Comparison of ENCODE assay signal across 1 cellular context in the genomic region with DNA sequence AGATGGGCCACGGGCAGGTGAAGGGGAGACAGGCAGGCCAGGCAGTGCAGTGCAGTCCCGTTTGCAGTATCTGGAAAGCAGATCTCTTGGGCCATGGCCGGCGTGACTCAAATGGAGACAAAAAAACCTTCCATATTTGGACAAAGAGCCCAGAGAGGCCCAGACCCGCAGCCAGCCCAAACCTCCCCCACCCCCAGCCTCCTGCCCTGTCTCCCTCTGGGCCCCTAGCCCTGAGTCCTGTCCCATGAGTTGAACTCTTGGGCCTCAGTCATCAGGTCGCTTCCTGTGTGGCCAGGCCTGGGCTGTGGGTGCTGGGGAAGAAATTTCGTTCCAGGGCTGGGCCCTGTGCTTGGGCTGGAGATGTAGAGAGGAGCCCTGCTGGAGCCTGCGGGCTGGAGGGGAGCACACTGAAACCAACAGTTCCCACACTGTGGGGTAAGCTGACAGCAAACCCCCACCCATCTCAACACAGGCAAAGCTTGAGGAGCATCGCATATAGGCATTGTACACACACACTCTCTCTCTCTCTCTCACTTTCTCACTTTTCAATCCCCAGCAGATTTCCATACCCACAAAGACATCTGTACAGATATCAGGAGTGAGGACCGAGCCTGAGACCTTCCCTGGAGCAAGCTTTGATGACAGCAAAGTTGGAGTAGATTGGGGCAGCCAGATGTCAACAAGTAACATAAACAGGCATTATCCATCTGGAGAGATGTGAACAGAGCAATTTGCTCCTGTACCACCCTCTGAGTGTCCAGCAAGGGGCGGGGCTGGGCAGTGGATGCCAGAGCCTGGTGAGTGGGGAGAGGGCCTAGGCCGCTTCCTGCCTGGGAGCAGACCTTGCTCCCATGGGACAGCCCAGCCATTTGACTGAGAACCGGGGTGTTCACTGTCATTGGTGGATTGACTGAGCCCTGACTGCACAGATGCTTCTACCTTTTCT.
TF ChIP-seq lines count a peak whose summit lies in the region.

No MANE protein-coding gene starts in this region.

TF ChIP-seq in HepG2, 621 proteins besides CTCF, POLR2A, EP300 and RAD21 (continued from another document):
- TF ChIP-seq, protein P1, sequence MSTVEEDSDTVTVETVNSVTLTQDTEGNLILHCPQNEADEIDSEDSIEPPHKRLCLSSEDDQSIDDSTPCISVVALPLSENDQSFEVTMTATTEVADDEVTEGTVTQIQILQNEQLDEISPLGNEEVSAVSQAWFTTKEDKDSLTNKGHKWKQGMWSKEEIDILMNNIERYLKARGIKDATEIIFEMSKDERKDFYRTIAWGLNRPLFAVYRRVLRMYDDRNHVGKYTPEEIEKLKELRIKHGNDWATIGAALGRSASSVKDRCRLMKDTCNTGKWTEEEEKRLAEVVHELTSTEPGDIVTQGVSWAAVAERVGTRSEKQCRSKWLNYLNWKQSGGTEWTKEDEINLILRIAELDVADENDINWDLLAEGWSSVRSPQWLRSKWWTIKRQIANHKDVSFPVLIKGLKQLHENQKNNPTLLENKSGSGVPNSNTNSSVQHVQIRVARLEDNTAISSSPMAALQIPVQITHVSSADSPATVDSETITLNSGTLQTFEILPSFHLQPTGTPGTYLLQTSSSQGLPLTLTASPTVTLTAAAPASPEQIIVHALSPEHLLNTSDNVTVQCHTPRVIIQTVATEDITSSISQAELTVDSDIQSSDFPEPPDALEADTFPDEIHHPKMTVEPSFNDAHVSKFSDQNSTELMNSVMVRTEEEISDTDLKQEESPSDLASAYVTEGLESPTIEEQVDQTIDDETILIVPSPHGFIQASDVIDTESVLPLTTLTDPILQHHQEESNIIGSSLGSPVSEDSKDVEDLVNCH (CRISPR knock-in tag; IDR thresholded peaks at IDR 0.05) = no peak
- TF ChIP-seq BCL6 (CRISPR knock-in tag; IDR thresholded peaks at IDR 0.05) (no peak), PAX8 (CRISPR knock-in tag; IDR thresholded peaks at IDR 0.05; ENCODE audit: borderline replicate concordance) (no peak), TGIF2 (CRISPR knock-in tag; IDR thresholded peaks at IDR 0.05) (no peak), ZFY (CRISPR knock-in tag; IDR thresholded peaks at IDR 0.05) (0 out of 2 replicates have a peak, but pooled peaks have one; percentile 33), KDM5B (CRISPR knock-in tag; IDR thresholded peaks at IDR 0.05; ENCODE audit: borderline replicate concordance) (peak; percentile 24; the same call in 1 of the 2 replicates), PRMT3 (CRISPR knock-in tag; IDR thresholded peaks at IDR 0.05; ENCODE audit: borderline replicate concordance, low read depth) (no peak), ZNF788 (CRISPR knock-in tag; IDR thresholded peaks at IDR 0.05; ENCODE audit: borderline replicate concordance) (no peak), TEAD3 (CRISPR knock-in tag; optimal IDR thresholded peaks at IDR 0.05; ENCODE audit: borderline replicate concordance) (peak; percentile 19), SIX1 (CRISPR knock-in tag; IDR thresholded peaks at IDR 0.05; ENCODE audit: borderline replicate concordance) (no peak), SAP130 (CRISPR knock-in tag; IDR thresholded peaks at IDR 0.05; ENCODE audit: low read depth) (peak; percentile 15; the same call in 1 of the 2 replicates), ERF (CRISPR knock-in tag; IDR thresholded peaks at IDR 0.05) (no peak), CHD4 (IDR thresholded peaks at IDR 0.05; ENCODE audit: borderline replicate concordance, low read length) (no peak), IKZF1 (IDR thresholded peaks at IDR 0.05) (no peak), ZNF605 (CRISPR knock-in tag; IDR thresholded peaks at IDR 0.05) (0 out of 2 replicates have a peak, but pooled peaks have one; percentile 29), KDM3A (CRISPR knock-in tag; IDR thresholded peaks at IDR 0.05; ENCODE audit: low read depth) (no peak), ZNF354B (CRISPR knock-in tag; IDR thresholded peaks at IDR 0.05) (0 out of 2 replicates have a peak, but pooled peaks have one; percentile 49), ZNF781 (CRISPR knock-in tag; IDR thresholded peaks at IDR 0.05; ENCODE audit: borderline replicate concordance, not compliant biosample characterization) (no peak), SMAD3 (CRISPR knock-in tag; IDR thresholded peaks at IDR 0.05) (no peak), GATAD2A (CRISPR knock-in tag; IDR thresholded peaks at IDR 0.05) (0 out of 2 replicates have a peak, but pooled peaks have one; percentile 14), ZBTB1 (CRISPR knock-in tag; IDR thresholded peaks at IDR 0.05; ENCODE audit: borderline replicate concordance) (no peak), ZSCAN12 (CRISPR knock-in tag; IDR thresholded peaks at IDR 0.05) (no peak), KDM4B (CRISPR knock-in tag; IDR thresholded peaks at IDR 0.05) (no peak)
- TF ChIP-seq, protein P2, sequence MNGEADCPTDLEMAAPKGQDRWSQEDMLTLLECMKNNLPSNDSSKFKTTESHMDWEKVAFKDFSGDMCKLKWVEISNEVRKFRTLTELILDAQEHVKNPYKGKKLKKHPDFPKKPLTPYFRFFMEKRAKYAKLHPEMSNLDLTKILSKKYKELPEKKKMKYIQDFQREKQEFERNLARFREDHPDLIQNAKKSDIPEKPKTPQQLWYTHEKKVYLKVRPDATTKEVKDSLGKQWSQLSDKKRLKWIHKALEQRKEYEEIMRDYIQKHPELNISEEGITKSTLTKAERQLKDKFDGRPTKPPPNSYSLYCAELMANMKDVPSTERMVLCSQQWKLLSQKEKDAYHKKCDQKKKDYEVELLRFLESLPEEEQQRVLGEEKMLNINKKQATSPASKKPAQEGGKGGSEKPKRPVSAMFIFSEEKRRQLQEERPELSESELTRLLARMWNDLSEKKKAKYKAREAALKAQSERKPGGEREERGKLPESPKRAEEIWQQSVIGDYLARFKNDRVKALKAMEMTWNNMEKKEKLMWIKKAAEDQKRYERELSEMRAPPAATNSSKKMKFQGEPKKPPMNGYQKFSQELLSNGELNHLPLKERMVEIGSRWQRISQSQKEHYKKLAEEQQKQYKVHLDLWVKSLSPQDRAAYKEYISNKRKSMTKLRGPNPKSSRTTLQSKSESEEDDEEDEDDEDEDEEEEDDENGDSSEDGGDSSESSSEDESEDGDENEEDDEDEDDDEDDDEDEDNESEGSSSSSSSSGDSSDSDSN (CRISPR knock-in tag; IDR thresholded peaks at IDR 0.05) = 0 out of 2 replicates have a peak, but pooled peaks have one; percentile 8
- TF ChIP-seq, protein P3, sequence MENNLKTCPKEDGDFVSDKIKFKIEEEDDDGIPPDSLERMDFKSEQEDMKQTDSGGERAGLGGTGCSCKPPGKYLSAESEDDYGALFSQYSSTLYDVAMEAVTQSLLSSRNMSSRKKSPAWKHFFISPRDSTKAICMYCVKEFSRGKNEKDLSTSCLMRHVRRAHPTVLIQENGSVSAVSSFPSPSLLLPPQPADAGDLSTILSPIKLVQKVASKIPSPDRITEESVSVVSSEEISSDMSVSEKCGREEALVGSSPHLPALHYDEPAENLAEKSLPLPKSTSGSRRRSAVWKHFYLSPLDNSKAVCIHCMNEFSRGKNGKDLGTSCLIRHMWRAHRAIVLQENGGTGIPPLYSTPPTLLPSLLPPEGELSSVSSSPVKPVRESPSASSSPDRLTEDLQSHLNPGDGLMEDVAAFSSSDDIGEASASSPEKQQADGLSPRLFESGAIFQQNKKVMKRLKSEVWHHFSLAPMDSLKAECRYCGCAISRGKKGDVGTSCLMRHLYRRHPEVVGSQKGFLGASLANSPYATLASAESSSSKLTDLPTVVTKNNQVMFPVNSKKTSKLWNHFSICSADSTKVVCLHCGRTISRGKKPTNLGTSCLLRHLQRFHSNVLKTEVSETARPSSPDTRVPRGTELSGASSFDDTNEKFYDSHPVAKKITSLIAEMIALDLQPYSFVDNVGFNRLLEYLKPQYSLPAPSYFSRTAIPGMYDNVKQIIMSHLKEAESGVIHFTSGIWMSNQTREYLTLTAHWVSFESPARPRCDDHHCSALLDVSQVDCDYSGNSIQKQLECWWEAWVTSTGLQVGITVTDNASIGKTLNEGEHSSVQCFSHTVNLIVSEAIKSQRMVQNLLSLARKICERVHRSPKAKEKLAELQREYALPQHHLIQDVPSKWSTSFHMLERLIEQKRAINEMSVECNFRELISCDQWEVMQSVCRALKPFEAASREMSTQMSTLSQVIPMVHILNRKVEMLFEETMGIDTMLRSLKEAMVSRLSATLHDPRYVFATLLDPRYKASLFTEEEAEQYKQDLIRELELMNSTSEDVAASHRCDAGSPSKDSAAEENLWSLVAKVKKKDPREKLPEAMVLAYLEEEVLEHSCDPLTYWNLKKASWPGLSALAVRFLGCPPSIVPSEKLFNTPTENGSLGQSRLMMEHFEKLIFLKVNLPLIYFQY (CRISPR knock-in tag; IDR thresholded peaks at IDR 0.05; ENCODE audit: borderline replicate concordance) = 0 out of 2 replicates have a peak, but pooled peaks have one; percentile 25
- TF ChIP-seq, protein P4, sequence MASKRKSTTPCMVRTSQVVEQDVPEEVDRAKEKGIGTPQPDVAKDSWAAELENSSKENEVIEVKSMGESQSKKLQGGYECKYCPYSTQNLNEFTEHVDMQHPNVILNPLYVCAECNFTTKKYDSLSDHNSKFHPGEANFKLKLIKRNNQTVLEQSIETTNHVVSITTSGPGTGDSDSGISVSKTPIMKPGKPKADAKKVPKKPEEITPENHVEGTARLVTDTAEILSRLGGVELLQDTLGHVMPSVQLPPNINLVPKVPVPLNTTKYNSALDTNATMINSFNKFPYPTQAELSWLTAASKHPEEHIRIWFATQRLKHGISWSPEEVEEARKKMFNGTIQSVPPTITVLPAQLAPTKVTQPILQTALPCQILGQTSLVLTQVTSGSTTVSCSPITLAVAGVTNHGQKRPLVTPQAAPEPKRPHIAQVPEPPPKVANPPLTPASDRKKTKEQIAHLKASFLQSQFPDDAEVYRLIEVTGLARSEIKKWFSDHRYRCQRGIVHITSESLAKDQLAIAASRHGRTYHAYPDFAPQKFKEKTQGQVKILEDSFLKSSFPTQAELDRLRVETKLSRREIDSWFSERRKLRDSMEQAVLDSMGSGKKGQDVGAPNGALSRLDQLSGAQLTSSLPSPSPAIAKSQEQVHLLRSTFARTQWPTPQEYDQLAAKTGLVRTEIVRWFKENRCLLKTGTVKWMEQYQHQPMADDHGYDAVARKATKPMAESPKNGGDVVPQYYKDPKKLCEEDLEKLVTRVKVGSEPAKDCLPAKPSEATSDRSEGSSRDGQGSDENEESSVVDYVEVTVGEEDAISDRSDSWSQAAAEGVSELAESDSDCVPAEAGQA (IDR thresholded peaks at IDR 0.05; ENCODE audit: low read depth) = no peak
- TF ChIP-seq, protein P4 (CRISPR knock-in tag; IDR thresholded peaks at IDR 0.05; ENCODE audit: borderline replicate concordance) = no peak
